In genomic region chr14:74275265-74275841, GRCh38 we compare ENCODE assay signal across 11 cellular contexts. TPM values are rescaled to one million over a fixed set of nuclear protein-coding genes. Genes with fewer than 3 reads are reported as not detected.
A peak's percentile ranks its signal among the peaks of the same experiment; 100 is the strongest.
DNase-seq lines count a peak whose midpoint lies in the region; ATAC-seq and TF ChIP-seq lines count a peak whose summit lies in the region.
"Had no signal": no experiment of that assay in that cellular context is flagged by ENCODE, and none has a peak within 500 bp of the region (broad histone marks: within the 10 kb centered on the region; RNA-seq: fewer than 3 reads in every experiment).

No MANE protein-coding gene starts in this region.

- ATAC-seq in naive thymus-derived CD4-positive, alpha-beta T cell: no peak
- ATAC-seq in T-cell (replicated peaks in 1 of 4) (no peak), GM23338 (no peak; the same call in 2 of the 3 replicates)

- peaks cover 0 to 6% (median 0%) of the 10 kb centered on the region in 3 experiments for H3K9me3 ChIP-seq in naive thymus-derived CD4-positive, alpha-beta T cell (ENCODE audit: control insufficient read depth in 2 of 3, low read length in 3 of 3)
- H3K9me3 ChIP-seq: pancreas had no signal

- TF ChIP-seq CTCF in brain microvascular endothelial cell (IDR thresholded peaks at IDR 0.05; ENCODE audit: low read depth, low read length, missing control alignments) (no peak), osteocyte (IDR thresholded peaks at IDR 0.05) (no peak), GM23338 (conservative IDR thresholded peaks at IDR 0.05; ENCODE audit: low read depth in 2 of 2) (no peak)

- H3K4me3 Mint-ChIP-seq in osteocyte (ENCODE audit: unreplicated experiment) (no peak overlapping the region), T-cell (no peak overlapping the region), GM23338 (no peak overlapping the region)
- H3K4me3 Mint-ChIP-seq in naive thymus-derived CD4-positive, alpha-beta T cell: no peak overlapping the region
- H3K4me3 Mint-ChIP-seq: activated CD4-positive, alpha-beta T cell treated with anti-CD3 and anti-CD28 coated beads, Interleukin-2, amount 10 ng/mL, durations not matched to agents 7 days and 5 days; brain had no signal

- DNase-seq in Daoy (ENCODE audit: low read depth): peak; percentile 67
- peak; percentile 81 for DNase-seq in NCI-H2107 (lab: John Stamatoyannopoulos, UW)
- peak; percentile 86 for DNase-seq in brain microvascular endothelial cell
- no peak for DNase-seq in osteocyte (ENCODE audit: extremely low spot score, unreplicated experiment)
- DNase-seq in naive thymus-derived CD4-positive, alpha-beta T cell: no peak
- DNase-seq in T-cell: no peak
- no peak for DNase-seq in NCI-H2196 treated with DMSO at 0.1 percent for 48 hours (lab: John Stamatoyannopoulos, UW; ENCODE audit: unreplicated experiment)
- DNase-seq in GM23338 (ENCODE audit: low spot score): no peak
- DNase-seq: activated CD4-positive, alpha-beta T cell treated with anti-CD3 and anti-CD28 coated beads, Interleukin-2, amount 10 ng/mL, durations not matched to agents 7 days and 5 days; pancreas had no signal

- no peaks in the 10 kb centered on the region; the same call in 1 of the 2 replicates for H3F3A ChIP-seq in GM23338 (replicated peaks; ENCODE audit: low read depth)

- POLR2A ChIA-PET in naive thymus-derived CD4-positive, alpha-beta T cell (lab: Charles Lee): no interaction called here
- POLR2A ChIA-PET in T-cell (lab: Charles Lee): no interaction called here

- in situ Hi-C loops in brain microvascular endothelial cell (cut with HindIII; ENCODE audit: low pct_ligation_motif_present, low sequenced_read_pairs): no loop called here

- 0 out of 2 replicates have a peak, but pooled peaks cover 3% of the 10 kb centered on the region for H4K20me1 ChIP-seq in GM23338 (replicated peaks; ENCODE audit: insufficient read depth)

- 0 out of 2 replicates have a peak, but pooled peaks cover 3% of the 10 kb centered on the region for H3K9me2 ChIP-seq in GM23338 (ENCODE audit: insufficient read depth)

- peaks cover 6% of the 10 kb centered on the region for H3K9me3 Mint-ChIP-seq in osteocyte (ENCODE audit: unreplicated experiment)
- H3K9me3 Mint-ChIP-seq in naive thymus-derived CD4-positive, alpha-beta T cell: peaks cover 0 to 21% (median 10%) of the 10 kb centered on the region in 11 donors
- H3K9me3 Mint-ChIP-seq in T-cell: peaks cover 7 to 11% (median 8%) of the 10 kb centered on the region in 3 donors
- peaks cover 10% of the 10 kb centered on the region; the same call in 2 of the 3 replicates for H3K9me3 Mint-ChIP-seq in GM23338

- no peaks in the 10 kb centered on the region for H3K79me2 ChIP-seq in GM23338 (replicated peaks; ENCODE audit: insufficient read depth)

- H3K4me3 ChIP-seq in brain microvascular endothelial cell (ENCODE audit: low read depth, low read length) (no peak overlapping the region), GM23338 (no peak overlapping the region)
- H3K4me3 ChIP-seq in naive thymus-derived CD4-positive, alpha-beta T cell (ENCODE audit: low read length): no peak overlapping the region
- H3K4me3 ChIP-seq: pancreas had no signal

- H3K4me1 Mint-ChIP-seq in osteocyte (ENCODE audit: unreplicated experiment) (peaks cover 13% of the 10 kb centered on the region), T-cell (no peaks in the 10 kb centered on the region), GM23338 (no peaks in the 10 kb centered on the region)
- H3K4me1 Mint-ChIP-seq in naive thymus-derived CD4-positive, alpha-beta T cell: peaks cover 0 to 1% (median 0%) of the 10 kb centered on the region in 7 donors

- H3K27me3 ChIP-seq in brain microvascular endothelial cell (replicated peaks) (no peaks in the 10 kb centered on the region), GM23338 (ENCODE audit: insufficient read depth) (no peaks in the 10 kb centered on the region)
- no peaks in the 10 kb centered on the region for H3K27me3 ChIP-seq in naive thymus-derived CD4-positive, alpha-beta T cell (ENCODE audit: control insufficient read depth in 2 of 2, insufficient read depth in 2 of 2, low read length in 2 of 2)
- H3K27me3 ChIP-seq: pancreas had no signal

- H3K27me3 Mint-ChIP-seq in osteocyte (ENCODE audit: unreplicated experiment): peaks cover 13% of the 10 kb centered on the region
- peaks cover 0 to 8% (median 6%) of the 10 kb centered on the region in 5 donors for H3K27me3 Mint-ChIP-seq in naive thymus-derived CD4-positive, alpha-beta T cell
- H3K27me3 Mint-ChIP-seq in T-cell: peaks cover 9 to 13% of the 10 kb centered on the region in 2 donors
- no peaks in the 10 kb centered on the region for H3K27me3 Mint-ChIP-seq in GM23338 (ENCODE audit: insufficient read depth, low read depth, poor library complexity)

- intact Hi-C loops in naive thymus-derived CD4-positive, alpha-beta T cell (cut with micrococcal nuclease): no loop called here

- H3K36me3 ChIP-seq in brain microvascular endothelial cell (replicated peaks) (no peaks in the 10 kb centered on the region), GM23338 (ENCODE audit: insufficient read depth) (no peaks in the 10 kb centered on the region)
- H3K36me3 ChIP-seq in naive thymus-derived CD4-positive, alpha-beta T cell (ENCODE audit: control insufficient read depth in 2 of 3, insufficient read depth in 3 of 3, low read length in 3 of 3): no peaks in the 10 kb centered on the region
- H3K36me3 ChIP-seq: pancreas had no signal

- H2AFZ ChIP-seq in GM23338: no peak overlapping the region

- H3K4me2 ChIP-seq in GM23338: no peak overlapping the region

- no peak overlapping the region for H3K27ac ChIP-seq in brain microvascular endothelial cell
- no peak overlapping the region for H3K27ac ChIP-seq in naive thymus-derived CD4-positive, alpha-beta T cell (ENCODE audit: low read depth, low read length)
- H3K27ac ChIP-seq in GM23338 (ENCODE audit: low read depth): no peak overlapping the region
- H3K27ac ChIP-seq: pancreas had no signal

- CTCF ChIA-PET in naive thymus-derived CD4-positive, alpha-beta T cell (lab: Charles Lee): no interaction called here
- CTCF ChIA-PET in T-cell (lab: Charles Lee): no interaction called here

- peaks cover 5% of the 10 kb centered on the region for H3K36me3 Mint-ChIP-seq in osteocyte (ENCODE audit: unreplicated experiment)
- peaks cover 0 to 4% (median 3%) of the 10 kb centered on the region in 5 donors for H3K36me3 Mint-ChIP-seq in naive thymus-derived CD4-positive, alpha-beta T cell
- H3K36me3 Mint-ChIP-seq in T-cell: no peaks in the 10 kb centered on the region
- peaks cover 3% of the 10 kb centered on the region; the same call in 2 of the 3 replicates for H3K36me3 Mint-ChIP-seq in GM23338 (ENCODE audit: low read depth)

- no peaks in the 10 kb centered on the region for H3K4me1 ChIP-seq in naive thymus-derived CD4-positive, alpha-beta T cell (ENCODE audit: control insufficient read depth in 2 of 2, insufficient read depth in 2 of 2, low read length in 2 of 2)
- H3K4me1 ChIP-seq in GM23338 (ENCODE audit: insufficient read depth): no peaks in the 10 kb centered on the region
- H3K4me1 ChIP-seq: pancreas had no signal

- H3K27ac Mint-ChIP-seq in osteocyte (ENCODE audit: unreplicated experiment): peak overlapping the region; percentile 11
- H3K27ac Mint-ChIP-seq in naive thymus-derived CD4-positive, alpha-beta T cell: no peak overlapping the region
- no peak overlapping the region for H3K27ac Mint-ChIP-seq in T-cell
- no peak overlapping the region for H3K27ac Mint-ChIP-seq in GM23338
- H3K27ac Mint-ChIP-seq: activated CD4-positive, alpha-beta T cell treated with anti-CD3 and anti-CD28 coated beads, Interleukin-2, amount 10 ng/mL, durations not matched to agents 7 days and 5 days had no signal

TF ChIP-seq in GM23338, 12 proteins besides CTCF, POLR2A, EP300 and RAD21 (continues in another document):
- TF ChIP-seq NANOG (IDR thresholded peaks at IDR 0.05; ENCODE audit: borderline replicate concordance) (no peak), EZH2 (IDR thresholded peaks at IDR 0.05; ENCODE audit: low read depth, unreplicated experiment) (no peak), EZH2phosphoT487 (IDR thresholded peaks at IDR 0.05; ENCODE audit: unreplicated experiment) (no peak), ZNF331 (CRISPR knock-in tag; IDR thresholded peaks at IDR 0.05; ENCODE audit: low read depth) (no peak), CREB1 (CRISPR knock-in tag; IDR thresholded peaks at IDR 0.05; ENCODE audit: low read depth) (no peak), JUNB (IDR thresholded peaks at IDR 0.05; ENCODE audit: unreplicated experiment) (no peak)

RNA-seq across cellular contexts. Expression of gene ABCD4, which starts 27.4 kb away (rescaled TPM):
- 22.5 and 23.0 TPM in 2 replicates for total RNA-seq in Daoy (2014; rRNA removed; shearing (Covaris generic))
- total RNA-seq in osteocyte (58.6 and 62.0 TPM in 2 replicates), T-cell (100 to 1,000 TPM in 1 of 5 donors, 10 to 100 TPM in 4; 70.3 to 103 (median 91.8) TPM)
- total RNA-seq in naive thymus-derived CD4-positive, alpha-beta T cell: 100 to 1,000 TPM in 1 of 5 experiments, 10 to 100 TPM in 4; 57.6 to 109 (median 68.2) TPM
- 10 to 100 TPM; 26.1 to 32.1 TPM for polyA plus RNA-seq in naive thymus-derived CD4-positive, alpha-beta T cell
- total RNA-seq in GM23338 (2014; rRNA removed; shearing (Covaris generic)): 56.6 and 73.1 TPM in 2 replicates
- 60.5 and 64.6 TPM in 2 replicates for polyA plus RNA-seq in GM23338 (2016; fragmentation: Nextera tagmentation; extraction: Ambion mirVana)

RNA-seq across cellular contexts. Expression of gene VSX2, which starts 36.1 kb away (rescaled TPM):
- not detected in 2 replicates for total RNA-seq in Daoy (2014; rRNA removed; shearing (Covaris generic))
- total RNA-seq in osteocyte: not detected in 2 replicates
- not detected for total RNA-seq in naive thymus-derived CD4-positive, alpha-beta T cell
- polyA plus RNA-seq in naive thymus-derived CD4-positive, alpha-beta T cell: not detected
- not detected for total RNA-seq in T-cell
- 0.49 and 0.66 TPM in 2 replicates for total RNA-seq in GM23338 (2014; rRNA removed; shearing (Covaris generic))
- polyA plus RNA-seq in GM23338 (2016; fragmentation: Nextera tagmentation; extraction: Ambion mirVana): 0.35 and 0.52 TPM in 2 replicates
- total RNA-seq: activated CD4-positive, alpha-beta T cell treated with anti-CD3 and anti-CD28 coated beads, Interleukin-2, amount 10 ng/mL, durations not matched to agents 7 days and 5 days; pancreas had no signal
- polyA plus RNA-seq: pancreas had no signal

Comparison
In these comparisons a context has a peak if more than half of its experiments do, and no peak if none do; other contexts are left out.
1. DNase-seq: peak in Daoy (single experiment), NCI-H2107 (single experiment) and brain microvascular endothelial cell (single experiment); none in osteocyte (single experiment), naive thymus-derived CD4-positive, alpha-beta T cell (0 of 9), T-cell (0 of 34), NCI-H2196 treated with DMSO at 0.1 percent for 48 hours (single experiment) and GM23338 (single experiment).